Comparison of ENCODE assay signal across 8 cellular contexts in the genomic region with DNA sequence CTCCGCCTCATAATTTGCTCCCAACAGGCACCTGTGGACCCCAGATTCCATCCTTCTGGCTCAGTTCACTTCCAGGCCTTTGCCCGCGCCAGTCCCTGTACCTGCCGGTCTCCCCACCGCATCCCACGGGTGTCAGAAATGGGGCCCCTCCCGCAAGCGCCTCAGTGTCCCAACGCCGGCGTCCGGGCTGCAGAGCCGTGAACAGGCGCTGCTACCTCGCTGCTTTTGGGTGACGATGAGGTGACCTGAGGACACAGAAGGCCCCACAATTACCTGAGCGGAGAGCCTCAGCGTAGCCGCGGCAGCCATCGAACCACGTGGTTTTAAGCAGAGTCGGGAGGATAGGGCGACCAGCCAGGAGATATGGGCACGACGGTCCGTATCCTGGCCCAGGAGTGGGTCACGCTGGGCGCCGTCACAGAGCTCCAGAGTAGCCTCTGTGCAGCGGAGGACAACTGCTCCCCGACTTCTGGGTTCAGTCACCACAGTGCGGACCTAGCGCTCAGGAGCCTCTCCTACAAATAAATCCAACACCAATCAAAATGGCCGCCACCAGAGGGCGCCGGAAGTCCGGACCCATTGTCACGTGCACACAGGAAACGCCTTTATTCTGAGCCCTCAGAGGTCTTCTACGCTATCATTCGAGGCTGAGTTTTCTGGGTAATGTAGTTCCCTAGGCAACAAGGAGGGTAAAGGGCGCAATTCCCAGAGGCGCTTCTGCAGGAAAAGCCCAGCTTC. TPM values are rescaled to one million over a fixed set of nuclear protein-coding genes. Genes with fewer than 3 reads are reported as not detected.
DNase-seq lines count a peak whose midpoint lies in the region; ATAC-seq and TF ChIP-seq lines count a peak whose summit lies in the region.

A gene (minus strand): TSS at position 544 of the 738 bp plus-strand sequence. CDS start 235 bp downstream, at position 309.

- peaks cover 23% of the 10 kb centered on the region for H3K4me1 Mint-ChIP-seq in activated CD4-positive, alpha-beta T cell treated with anti-CD3 and anti-CD28 coated beads for 36 hours

- peaks cover 48% of the 10 kb centered on the region for H3K79me2 ChIP-seq in Karpas-422 (ENCODE audit: low read length)

- CTCF ChIA-PET in activated CD4-positive, alpha-beta T cell treated with anti-CD3 and anti-CD28 coated beads for 36 hours (lab: Charles Lee): no interaction called here

- H3K9me3 ChIP-seq in Karpas-422 (ENCODE audit: low read length): peaks cover 31% of the 10 kb centered on the region

- intact Hi-C loops in activated CD4-positive, alpha-beta T cell treated with anti-CD3 and anti-CD28 coated beads for 36 hours (cut with DNase I, micrococcal nuclease): loop anchor here (1.0 to 10.0 kb wide), 5 partner anchors 36 to 274 kb away; a partner anchor contains a TSS

- H3K36me3 ChIP-seq in Karpas-422 (ENCODE audit: insufficient read depth, low read length) (peaks cover 37% of the 10 kb centered on the region), kidney epithelial cell (ENCODE audit: control insufficient read depth, insufficient read depth, low read length) (no peaks in the 10 kb centered on the region)

- H3K27me3 Mint-ChIP-seq in activated CD4-positive, alpha-beta T cell treated with anti-CD3 and anti-CD28 coated beads for 36 hours: no peaks in the 10 kb centered on the region

- no peaks in the 10 kb centered on the region for H3K9me2 ChIP-seq in Karpas-422 (replicated peaks; ENCODE audit: insufficient read depth, low read length)

- no peaks in the 10 kb centered on the region for H4K20me1 ChIP-seq in Karpas-422 (ENCODE audit: insufficient read depth, low read depth, low read length)

- peak; percentile 55; the same call in 1 of the 2 replicates for TF ChIP-seq CTCF in 22Rv1 (IDR thresholded peaks at IDR 0.05)
- TF ChIP-seq CTCF in kidney epithelial cell (IDR thresholded peaks at IDR 0.05; ENCODE audit: insufficient read depth, low read length, poor library complexity, severe bottlenecking): peak; percentile 48

- DNase-seq in GM19238 (ENCODE audit: insufficient read length, low spot score): peak; percentile 39
- peak; percentile 94 for DNase-seq in Karpas-422
- peak; percentile 91 for DNase-seq in activated CD4-positive, alpha-beta T cell treated with anti-CD3 and anti-CD28 coated beads for 36 hours
- peak; percentile 91 for DNase-seq in cerebellum (ENCODE audit: low spot score)
- peak; percentile 57 for DNase-seq in kidney epithelial cell (ENCODE audit: low read depth)
- DNase-seq in stimulated activated CD4-positive, alpha-beta T cell treated with anti-CD3 and anti-CD28 coated beads, Interleukin-15, amount 100 ng/mL, for 1 hour (ENCODE audit: low read depth in 1 of 2, low spot score in 1 of 2): peak; percentile 66 to 74
- no peak for DNase-seq in SW480 (ENCODE audit: low spot score)

- POLR2A ChIA-PET in activated CD4-positive, alpha-beta T cell treated with anti-CD3 and anti-CD28 coated beads for 36 hours (lab: Charles Lee): interaction anchor here (0.6 to 0.7 kb wide), 2 partner anchors 69 to 1542 kb away, joined by 3 to 9 read pairs; no protein-coding TSS in a partner anchor

- H3K4me3 ChIP-seq in Karpas-422 (ENCODE audit: low read length) (peak within 1 kb of the TSS; percentile 77), kidney epithelial cell (ENCODE audit: low read depth, low read length) (peak within 1 kb of the TSS; percentile 85)

- peak within 1 kb of the TSS; percentile 96 for H3K4me3 Mint-ChIP-seq in activated CD4-positive, alpha-beta T cell treated with anti-CD3 and anti-CD28 coated beads for 36 hours

- ATAC-seq in activated CD4-positive, alpha-beta T cell treated with anti-CD3 and anti-CD28 coated beads for 36 hours: peak; percentile 94

- peaks cover 10% of the 10 kb centered on the region for H3K4me1 ChIP-seq in Karpas-422 (ENCODE audit: low read length)

- H3K27ac Mint-ChIP-seq in activated CD4-positive, alpha-beta T cell treated with anti-CD3 and anti-CD28 coated beads for 36 hours: peak within 1 kb of the TSS; percentile 92

- peak within 1 kb of the TSS; percentile 56 for H3K4me2 ChIP-seq in Karpas-422 (ENCODE audit: low read depth, low read length, poor library complexity, severe bottlenecking)

- H3K9me3 Mint-ChIP-seq in activated CD4-positive, alpha-beta T cell treated with anti-CD3 and anti-CD28 coated beads for 36 hours (ENCODE audit: low read depth): peaks cover 22% of the 10 kb centered on the region

- no peaks in the 10 kb centered on the region for H3K27me3 ChIP-seq in Karpas-422 (ENCODE audit: low read length)
- H3K27me3 ChIP-seq in kidney epithelial cell (ENCODE audit: control insufficient read depth, insufficient read depth, low read length): no peaks in the 10 kb centered on the region

- H3K36me3 Mint-ChIP-seq in activated CD4-positive, alpha-beta T cell treated with anti-CD3 and anti-CD28 coated beads for 36 hours (ENCODE audit: low read depth): peaks cover 64% of the 10 kb centered on the region

- H2AFZ ChIP-seq in Karpas-422 (ENCODE audit: low read length): peak within 1 kb of the TSS; percentile 57; the same call in 1 of the 2 replicates

- H3K27ac ChIP-seq in 22Rv1 (peak within 1 kb of the TSS; percentile 18; the same call in 1 of the 2 replicates), Karpas-422 (ENCODE audit: low read length) (no peak within 1 kb of the TSS)

- peak within 1 kb of the TSS; percentile 75 for H3K9ac ChIP-seq in Karpas-422 (ENCODE audit: low read length)

RNA-seq across cellular contexts. Expression of the gene that starts here (rescaled TPM):
- total RNA-seq in Karpas-422 (2014; rRNA removed; shearing (Covaris generic); ENCODE audit: low replicate concordance): 16.3 and 24.2 TPM in 2 replicates
- total RNA-seq in activated CD4-positive, alpha-beta T cell treated with anti-CD3 and anti-CD28 coated beads for 36 hours: 10 to 100 TPM; 24.1 to 24.5 TPM
- total RNA-seq in cerebellum: 54.4 TPM
- 9.9 and 19.3 TPM in 2 replicates for total RNA-seq in kidney epithelial cell
